ENCODE assay signal across 8 cellular contexts in genomic region chr14:74425525-74426201, GRCh38. TPM values are rescaled to one million over a fixed set of nuclear protein-coding genes. Genes with fewer than 3 reads are reported as not detected.
DNase-seq lines count a peak whose midpoint lies in the region; ATAC-seq, FAIRE-seq and TF ChIP-seq lines count a peak whose summit lies in the region.

No MANE protein-coding gene starts in this region.

- POLR2A ChIA-PET in GM12878 (lab: Charles Lee), result no interaction called here

- H3K4me1 ChIP-seq in GM12878 (ENCODE audit: control insufficient read depth, insufficient read depth, low read length) (no peaks in the 10 kb centered on the region), liver (ENCODE audit: control insufficient read depth in 4 of 4, insufficient read depth in 4 of 4, low read length in 3 of 4) (peaks cover 0 to 4% (median 1%) of the 10 kb centered on the region in 4 donors)

- TF ChIP-seq EP300 in GM12878 (IDR thresholded peaks at IDR 0.05; ENCODE audit: borderline replicate concordance in 1 of 2, control insufficient read depth in 1 of 2, low read depth in 2 of 2, low read length in 2 of 2), result no peak

- no peaks in the 10 kb centered on the region; the same call in 1 of the 2 replicates for H4K20me1 ChIP-seq in GM12878 (ENCODE audit: control insufficient read depth, insufficient read depth)

- H3K27me3 ChIP-seq in GM12878 (replicated peaks in 1 of 2; ENCODE audit: control insufficient read depth in 2 of 2, insufficient read depth in 2 of 2, low read length in 1 of 2), result peaks cover 0 to 4% of the 10 kb centered on the region in 2 experiments; a peak in 2 of 4 replicates
- no peaks in the 10 kb centered on the region for H3K27me3 ChIP-seq in liver (ENCODE audit: control insufficient read depth in 4 of 4, insufficient read depth in 4 of 4, low read length in 3 of 4)

- H3K79me2 ChIP-seq in GM12878 (ENCODE audit: control insufficient read depth, insufficient read depth, low read length), result no peaks in the 10 kb centered on the region

- H3K9me3 ChIP-seq in GM12878 (replicated peaks; ENCODE audit: control insufficient read depth, insufficient read depth, low read length) (no peaks in the 10 kb centered on the region), liver (ENCODE audit: control insufficient read depth in 4 of 4, low read length in 3 of 4) (no peaks in the 10 kb centered on the region)

- intact Hi-C loops in GM12878 (cut with micrococcal nuclease; ENCODE audit: unreplicated experiment), result no loop called here

- SMC1A ChIA-PET in GM12878 (lab: Charles Lee; ENCODE audit: uncharacterized antibody, unreplicated experiment), result interaction anchor here (0.6 kb wide), 1 partner anchor 155 kb away, joined by 3 read pairs; no protein-coding TSS in a partner anchor

- H3K4me3 ChIP-seq in GM12878 (no peak overlapping the region), liver (ENCODE audit: low read depth in 1 of 3, low read length in 3 of 3) (peak overlapping the region in 1 of 3 donors; percentile 25)

- peak; percentile 5 for DNase-seq in GDM1 (lab: John Stamatoyannopoulos, UW)
- peak; percentile 15 to 50 (median 33) for DNase-seq in T-helper 2 cell
- no peak for DNase-seq in GM12878 (ENCODE audit: low read depth, low spot score)
- peak; percentile 30 for DNase-seq in stimulated activated naive CD4-positive, alpha-beta T cell treated with Interleukin-2 at 50 U/mL for 16 hours (lab: John Stamatoyannopoulos, UW)
- no peak for DNase-seq in cerebellar nuclear complex (lab: John Stamatoyannopoulos, UW)
- DNase-seq in NCI-H774 (lab: John Stamatoyannopoulos, UW), result no peak

- no peak for TF ChIP-seq POLR2A in GM12878 (IDR thresholded peaks at IDR 0.05; ENCODE audit: low read depth, low read length)

- 42% methylated on average over 10 of the region's 66 CpGs for WGBS in GM12878 (ENCODE audit: insufficient coverage, insufficient replicate concordance, low lambda C conversion rate, missing lambda C conversion rate)
- WGBS in liver, result 6% methylated on average over 66 of the region's 66 CpGs

- no TSS peak for BruUV-seq in GM12878 (replicated peaks; lab: Mats Ljungman, UMichigan)

- in situ Hi-C loops in GM12878 (cut with MboI), result no loop called here

- H3K9ac ChIP-seq in GM12878 (ENCODE audit: control insufficient read depth, insufficient read depth, low read length) (no peak overlapping the region), liver (ENCODE audit: low read depth in 1 of 2, low read length in 2 of 2) (no peak overlapping the region)

- no peak overlapping the region for H3K27ac ChIP-seq in GM12878 (ENCODE audit: control insufficient read depth, insufficient read depth)
- H3K27ac ChIP-seq in liver (ENCODE audit: low read depth in 1 of 2, low read length in 2 of 2), result no peak overlapping the region

- CTCF ChIA-PET in GM12878 (lab: Yijun Ruan, JAX), result no interaction called here

- ATAC-seq in GM12878 (peak; percentile 73), HG03565 (IDR thresholded peaks at IDR 0.05; ENCODE audit: unreplicated experiment) (no peak)

- TF ChIP-seq RAD21 in GM12878 (IDR thresholded peaks at IDR 0.05; ENCODE audit: insufficient read depth, low read depth, low read length) (no peak), liver (IDR thresholded peaks at IDR 0.05) (no peak)

- no peak overlapping the region for H2AFZ ChIP-seq in GM12878 (ENCODE audit: control insufficient read depth, low read depth, low read length)

- TF ChIP-seq CTCF in GM12878 (IDR thresholded peaks at IDR 0.05 in 2 of 3, conservative IDR thresholded peaks at IDR 0.05 in 1 of 3; ENCODE audit: control insufficient read depth in 2 of 3, extremely low read depth in 1 of 3, insufficient read depth in 1 of 3, low read depth in 3 of 3, low read length in 3 of 3) (no peak), liver (IDR thresholded peaks at IDR 0.05; ENCODE audit: low read depth, low read length, missing input control) (no peak)

- H3K36me3 ChIP-seq in GM12878 (ENCODE audit: control insufficient read depth in 2 of 2, insufficient read depth in 2 of 2, low read length in 1 of 2), result no peaks in the 10 kb centered on the region
- H3K36me3 ChIP-seq in liver (ENCODE audit: control insufficient read depth in 4 of 4, insufficient read depth in 3 of 4, low read depth in 1 of 4, low read length in 3 of 4), result no peaks in the 10 kb centered on the region

- no peak for FAIRE-seq in GM12878 (lab: Jason Lieb, UNC)

- H3K4me2 ChIP-seq in GM12878 (ENCODE audit: control insufficient read depth, insufficient read depth), result no peak overlapping the region

- RAD21 ChIA-PET in GM12878 (lab: Charles Lee; ENCODE audit: unreplicated experiment), result no interaction called here

TF ChIP-seq in GM12878, 131 proteins besides CTCF, POLR2A, EP300 and RAD21:
- TF ChIP-seq DPF2 (IDR thresholded peaks at IDR 0.05) (no peak), HCFC1 (IDR thresholded peaks at IDR 0.05; ENCODE audit: low read length) (no peak), REST (IDR thresholded peaks at IDR 0.05; ENCODE audit: low read depth, low read length) (peak; percentile 83)

TF ChIP-seq in liver, 16 proteins besides CTCF, POLR2A, EP300 and RAD21:
- TF ChIP-seq JUND (IDR thresholded peaks at IDR 0.05) (no peak), REST (IDR thresholded peaks at IDR 0.05) (peak; percentile 95)

RNA-seq across cellular contexts. Expression of gene SYNDIG1L, which starts 0.3 kb away (rescaled TPM):
- total RNA-seq in GM12878 (2013; cell fraction: nucleolus; rRNA removed), result not detected in 2 replicates
- total RNA-seq in GM12878 (2014; rRNA removed) (not detected in 2 replicates), GM12878 (2014; rRNA removed; fragmentation: Illumina TruSeq; extraction: Trizol) (not detected in 2 replicates), GM12878 (2021) (not detected in 2 replicates), liver (under 1 TPM in 1 of 2 donors, not detected in 1; 0.08 TPM)
- not detected for polyA plus RNA-seq in GM12878 (2011; ENCODE audit: low read depth)
- polyA plus RNA-seq in GM12878 (2011; rRNA removed) (0.03 TPM in 1 of 2 replicates, not detected in the other), GM12878 (2014; fragmentation: Illumina TruSeq; extraction: Trizol) (not detected in 2 replicates), GM12878 (2014; fragmentation: Nextera tagmentation; extraction: Ambion mirVana) (not detected), GM12878 (2014; rRNA removed) (0.04 TPM in 1 of 2 replicates, not detected in the other), GM12878 (2016; fragmentation: Nextera tagmentation; extraction: Ambion mirVana) (not detected), liver (not detected)
- not detected in 2 replicates for polyA plus RNA-seq in GM12878 (2011; cell fraction: cytosol; rRNA removed)
- polyA plus RNA-seq in GM12878 (2011; cell fraction: nucleus; rRNA removed), result 0.04 TPM in 1 of 2 replicates, not detected in the other
- not detected in 2 replicates for polyA plus RNA-seq in GM12878 (2012)
- not detected in 2 replicates for polyA minus RNA-seq in GM12878 (2011; rRNA and poly(A)+ RNA removed)
- polyA minus RNA-seq in GM12878 (2011; cell fraction: cytosol; rRNA and poly(A)+ RNA removed), result not detected in 2 replicates
- polyA minus RNA-seq in GM12878 (2011; cell fraction: nucleus; rRNA and poly(A)+ RNA removed), result not detected in 2 replicates

Comparison
In these comparisons a context has a peak if more than half of its experiments do, and no peak if none do; other contexts are left out.
1. DNase-seq: peak in GDM1 (single experiment), T-helper 2 cell (5 of 5) and stimulated activated naive CD4-positive, alpha-beta T cell treated with Interleukin-2 at 50 U/mL for 16 hours (single experiment); none in GM12878 (single experiment), cerebellar nuclear complex (0 of 2) and NCI-H774 (single experiment).